33 cellular contexts compared by ENCODE assay signal in the genomic region with DNA sequence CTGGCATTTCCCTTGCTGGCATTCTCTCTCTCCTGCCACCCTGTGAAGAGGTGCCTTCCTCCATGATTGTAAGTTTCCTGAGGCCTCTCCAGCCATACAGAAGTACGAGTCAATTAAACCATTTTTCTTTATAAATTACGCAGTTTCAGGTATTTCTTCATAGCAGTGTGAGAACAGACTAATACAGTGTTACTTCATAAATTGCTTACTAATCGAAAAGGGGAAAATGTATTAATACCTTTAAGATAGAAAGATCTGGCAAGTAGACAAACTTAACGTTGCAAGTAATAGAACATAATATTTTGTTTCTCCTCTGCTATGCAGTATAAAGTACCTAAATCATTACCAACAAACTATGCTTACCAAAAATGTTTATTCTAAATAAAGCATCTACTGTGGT.
"Had no signal": no experiment of that assay in that cellular context is flagged by ENCODE, and none has a peak within 500 bp of the region (broad histone marks: within the 10 kb centered on the region; RNA-seq: fewer than 3 reads in every experiment).

No MANE protein-coding gene starts in this region.

- H3K27ac ChIP-seq: adrenal gland, cardiac muscle cell, VCaP had no signal

- ATAC-seq: activated CD8-positive, alpha-beta T cell treated with anti-CD3 and anti-CD28 coated beads for 36 hours; activated naive CD4-positive, alpha-beta T cell treated with anti-CD3 and anti-CD28 coated beads, Interleukin-2, amount 50 U/mL, for 72 hours; activated T-cell treated with anti-CD3 and anti-CD28 coated beads, Interleukin-2, amount 50 U/mL, for 4 hours; activated T-cell treated with anti-CD3 and anti-CD28 coated beads, Interleukin-2, amount 50 U/mL, for 72 hours; activated T-helper 17 cell treated with anti-CD3 and anti-CD28 coated beads, Interleukin-2, amount 50 U/mL, for 72 hours had no signal

- H3K36me3 ChIP-seq: adrenal gland, cardiac muscle cell had no signal

- FAIRE-seq: bronchial epithelial cell, TTC549 had no signal

- DNase-seq: activated B cell treated with CpG ODN at 0.5 μM for 24 hours; activated CD4-positive, alpha-beta memory T cell treated with anti-CD3 and anti-CD28 coated beads for 36 hours; activated CD4-positive, alpha-beta T cell treated with anti-CD3 and anti-CD28 coated beads for 4 hours; activated CD4-positive, alpha-beta T cell treated with anti-CD3 and anti-CD28 coated beads, Interleukin-2, amount 10 ng/mL, durations not matched to agents 24 days and 14 days; activated CD4-positive, alpha-beta T cell treated with anti-CD3 and anti-CD28 coated beads, Interleukin-2, amount 50 U/mL, for 1 hour; activated CD4-positive, alpha-beta T cell treated with anti-CD3 and anti-CD28 coated beads, Interleukin-2, amount 50 U/mL, for 4 hours; activated CD4-positive, CD25-positive, alpha-beta regulatory T cell treated with anti-CD3 and anti-CD28 coated beads, Interleukin-2, amount 50 U/mL, for 72 hours; activated CD8-positive, alpha-beta memory T cell treated with anti-CD3 and anti-CD28 coated beads, Interleukin-2, amount 50 U/mL, for 4 hours; activated CD8-positive, alpha-beta T cell treated with anti-CD3 and anti-CD28 coated beads for 36 hours; activated effector memory CD4-positive, alpha-beta T cell treated with anti-CD3 and anti-CD28 coated beads, Interleukin-2, amount 50 U/mL, for 16 hours; activated gamma-delta T cell treated with Interleukin-2 at 50 U/mL for 16 hours; activated naive CD4-positive, alpha-beta T cell; activated naive CD4-positive, alpha-beta T cell treated with anti-CD3 and anti-CD28 coated beads for 36 hours; activated naive CD4-positive, alpha-beta T cell treated with anti-CD3 and anti-CD28 coated beads, Interleukin-2, amount 50 U/mL, for 16 hours; activated naive CD8-positive, alpha-beta T cell treated with anti-CD3 and anti-CD28 coated beads for 36 hours; activated T-cell treated with anti-CD3 and anti-CD28 coated beads for 4 hours; activated T-cell treated with anti-CD3 and anti-CD28 coated beads, Interleukin-2, amount 50 U/mL, for 1 hour; activated T-cell treated with anti-CD3 and anti-CD28 coated beads, Interleukin-2, amount 50 U/mL, for 4 hours; activated T-cell treated with anti-CD3 and anti-CD28 coated beads, Interleukin-2, amount 50 U/mL, for 72 hours; adrenal gland; amniotic stem cell; aorta; caudate nucleus; cerebellar nuclear complex; T-helper 1 cell; T-helper 2 cell; T-helper 9 cell had no signal

- H3K4me1 ChIP-seq: adrenal gland had no signal

- H3K27me3 ChIP-seq: adrenal gland, cardiac muscle cell had no signal

- H3K4me3 ChIP-seq: adrenal gland, cardiac muscle cell had no signal
